Comparison of ENCODE assay signal across 8 cellular contexts in genomic region chr2:64653174-64654062, GRCh38. TPM values are rescaled to one million over a fixed set of nuclear protein-coding genes. Genes with fewer than 3 reads are reported as not detected.
DNase-seq lines count a peak whose midpoint lies in the region; ATAC-seq and TF ChIP-seq lines count a peak whose summit lies in the region.

Gene SERTAD2 (minus strand): TSS chr2:64653913. CDS start chr2:64636871, 17,042 bp downstream.

- peaks cover 44% of the 10 kb centered on the region for H4K20me1 ChIP-seq in OCI-LY3 (ENCODE audit: insufficient read depth, low read length)

- peak within 1 kb of the TSS; percentile 82 for H3K27ac Mint-ChIP-seq in Caco-2 (ENCODE audit: unreplicated experiment)

- WGBS in HUES64, result under 1% methylated on average over 106 of the region's 107 CpGs

- H3K27me3 Mint-ChIP-seq in Caco-2 (ENCODE audit: insufficient read depth, unreplicated experiment), result no peaks in the 10 kb centered on the region

- TF ChIP-seq CTCF in Caco-2 (IDR thresholded peaks at IDR 0.05; ENCODE audit: insufficient read depth in 1 of 2, low read depth in 1 of 2, low read length in 1 of 2, severe bottlenecking in 1 of 2, unreplicated experiment in 1 of 2), result peak in 1 of 2 experiments; percentile 12
- TF ChIP-seq CTCF in OCI-LY3 (IDR thresholded peaks at IDR 0.05; ENCODE audit: low read depth, low read length), result peak; percentile 15

- no peaks in the 10 kb centered on the region for H3K9me3 Mint-ChIP-seq in Caco-2 (ENCODE audit: unreplicated experiment)

- H3K9ac ChIP-seq in HUES64 (ENCODE audit: low read depth, low read length), result peak within 1 kb of the TSS; percentile 91
- H3K9ac ChIP-seq in OCI-LY3 (ENCODE audit: low read length), result peak within 1 kb of the TSS; percentile 97
- H3K9ac ChIP-seq in mucosa of rectum (ENCODE audit: low read depth in 1 of 2, low read length in 2 of 2), result peak within 1 kb of the TSS; percentile 86 to 98

- H3K27ac ChIP-seq in HUES64 (ENCODE audit: low read depth, low read length), result peak within 1 kb of the TSS; percentile 99
- H3K27ac ChIP-seq in OCI-LY3 (ENCODE audit: low read length), result peak within 1 kb of the TSS; percentile 89
- peak within 1 kb of the TSS; percentile 94 for H3K27ac ChIP-seq in epithelial cell of prostate
- H3K27ac ChIP-seq in mucosa of rectum (ENCODE audit: low read depth in 2 of 2, low read length in 2 of 2), result peak within 1 kb of the TSS; percentile 99 to 100

- H3K27me3 ChIP-seq in Caco-2 (replicated peaks; ENCODE audit: control insufficient read depth, insufficient read depth, low read length) (no peaks in the 10 kb centered on the region), HUES64 (ENCODE audit: insufficient read depth, low read length) (peaks cover 39% of the 10 kb centered on the region), OCI-LY3 (ENCODE audit: low read depth, low read length) (no peaks in the 10 kb centered on the region), mucosa of rectum (ENCODE audit: control insufficient read depth in 2 of 2, insufficient read depth in 2 of 2, low read length in 2 of 2) (no peaks in the 10 kb centered on the region)

- DNase-seq in Caco-2, result peak; percentile 91 to 92
- peak; percentile 77 for DNase-seq in activated T-cell treated with anti-CD3 and anti-CD28 coated beads for 1 hour (ENCODE audit: low read depth)
- no peak for DNase-seq in epithelial cell of prostate (ENCODE audit: low read depth, low spot score)
- peak; percentile 67 to 72 for DNase-seq in stimulated activated CD8-positive, alpha-beta memory T cell treated with anti-CD3 and anti-CD28 coated beads, Interleukin-7, amount 100 ng/mL, for 1 hour (ENCODE audit: low read depth in 2 of 2)

- BruUV-seq in Caco-2 (replicated peaks; lab: Mats Ljungman, UMichigan), result no TSS peak

- peaks cover 51% of the 10 kb centered on the region for H3K79me2 ChIP-seq in OCI-LY3 (ENCODE audit: low read length)

- CTCF ChIA-PET in Caco-2 (lab: Charles Lee), result interaction anchor here (0.7 to 3.2 kb wide), 10 partner anchors 9 to 373 kb away, joined by 3 to 31 read pairs (median 4); no protein-coding TSS in a partner anchor

- peak within 1 kb of the TSS; percentile 94 for H3K4me2 ChIP-seq in OCI-LY3 (ENCODE audit: low read length)

- peak within 1 kb of the TSS; percentile 91 for H3K4me3 Mint-ChIP-seq in Caco-2 (ENCODE audit: unreplicated experiment)

- no peaks in the 10 kb centered on the region for H3K9me3 ChIP-seq in Caco-2
- H3K9me3 ChIP-seq in HUES64 (ENCODE audit: insufficient read depth, low read depth, low read length), result no peaks in the 10 kb centered on the region
- peaks cover under 1% of the 10 kb centered on the region; the same call in 1 of the 2 replicates for H3K9me3 ChIP-seq in OCI-LY3 (ENCODE audit: insufficient read depth, low read length)
- H3K9me3 ChIP-seq in mucosa of rectum (ENCODE audit: control insufficient read depth in 2 of 2, low read length in 2 of 2), result no peaks in the 10 kb centered on the region

- intact Hi-C loops in Caco-2 (cut with micrococcal nuclease; ENCODE audit: unreplicated experiment), result loop anchor here (2.0 to 10.0 kb wide), 5 partner anchors 45 to 571 kb away; partner anchors contain the start of genes ACTR2 and AFTPH

- peaks cover 35% of the 10 kb centered on the region for H3K4me1 ChIP-seq in Caco-2
- peaks cover 36% of the 10 kb centered on the region for H3K4me1 ChIP-seq in HUES64 (ENCODE audit: insufficient read depth, low read length)
- H3K4me1 ChIP-seq in OCI-LY3 (ENCODE audit: low read length), result peaks cover 76% of the 10 kb centered on the region
- peaks cover 26 to 40% of the 10 kb centered on the region in 2 donors for H3K4me1 ChIP-seq in mucosa of rectum (ENCODE audit: control insufficient read depth in 2 of 2, insufficient read depth in 2 of 2, low read length in 2 of 2)

- peak within 1 kb of the TSS; percentile 76; the same call in 1 of the 2 replicates for H2AFZ ChIP-seq in OCI-LY3 (ENCODE audit: low read depth, low read length)

- POLR2A ChIA-PET in Caco-2 (lab: Charles Lee), result interaction anchor here (0.6 to 4.7 kb wide), 27 partner anchors 8 to 556 kb away, joined by 3 to 98 read pairs (median 4); partner anchors contain the start of genes AFTPH and CEP68

- ATAC-seq in GM21390 (IDR thresholded peaks at IDR 0.05; ENCODE audit: unreplicated experiment), result peak; percentile 66

- peaks cover 45% of the 10 kb centered on the region for H3K4me1 Mint-ChIP-seq in Caco-2 (ENCODE audit: low read depth, unreplicated experiment)

- peaks cover 26% of the 10 kb centered on the region for H3K36me3 Mint-ChIP-seq in Caco-2 (ENCODE audit: insufficient read depth, unreplicated experiment)

- H3K4me3 ChIP-seq in Caco-2 (ENCODE audit: low read depth, low read length), result peak within 1 kb of the TSS; percentile 92
- H3K4me3 ChIP-seq in HUES64 (ENCODE audit: low read length), result peak within 1 kb of the TSS; percentile 65
- peak within 1 kb of the TSS; percentile 97 for H3K4me3 ChIP-seq in OCI-LY3 (ENCODE audit: low read length)
- peak within 1 kb of the TSS; percentile 83 to 90 for H3K4me3 ChIP-seq in mucosa of rectum (ENCODE audit: low read length in 2 of 2)

- H3K36me3 ChIP-seq in Caco-2 (ENCODE audit: control insufficient read depth, insufficient read depth, low read length), result no peaks in the 10 kb centered on the region
- no peaks in the 10 kb centered on the region for H3K36me3 ChIP-seq in HUES64 (ENCODE audit: insufficient read depth, low read length)
- H3K36me3 ChIP-seq in OCI-LY3 (replicated peaks; ENCODE audit: low read depth, low read length), result no peaks in the 10 kb centered on the region
- H3K36me3 ChIP-seq in mucosa of rectum (ENCODE audit: control insufficient read depth in 2 of 2, insufficient read depth in 2 of 2, low read length in 2 of 2), result no peaks in the 10 kb centered on the region

RNA-seq across cellular contexts. Expression of gene SERTAD2, which starts in this region (rescaled TPM):
- 25.1 and 25.8 TPM in 2 replicates for total RNA-seq in Caco-2 (2022)
- 5.4 TPM for polyA plus RNA-seq in HUES64 (2013, experiment 1 of 2)
- 8.2 TPM for polyA plus RNA-seq in HUES64 (2013, experiment 2 of 2)
